In the genomic region with DNA sequence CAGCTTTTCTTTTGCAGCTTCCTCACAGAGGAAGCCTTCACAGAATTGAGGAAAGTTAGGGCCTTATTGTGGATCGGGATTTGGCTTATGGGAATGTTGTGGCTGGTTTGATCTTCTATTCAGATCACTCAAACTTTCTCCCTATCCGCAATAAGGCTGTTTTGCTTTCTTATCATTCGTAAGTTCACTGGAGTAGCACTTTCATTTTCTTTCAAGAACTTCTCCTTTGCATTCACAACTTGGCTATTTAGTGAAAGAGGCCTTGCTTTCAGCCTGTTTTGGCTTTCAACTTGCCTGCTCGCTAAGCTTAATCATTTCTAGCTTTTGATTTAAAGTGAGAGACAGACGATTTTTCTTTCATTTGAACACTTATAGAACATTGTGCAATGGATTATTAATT, we compare ENCODE assay signal across 10 cellular contexts.
DNase-seq lines count a peak whose midpoint lies in the region; ATAC-seq and TF ChIP-seq lines count a peak whose summit lies in the region.
"Had no signal": no experiment of that assay in that cellular context is flagged by ENCODE, and none has a peak within 500 bp of the region (broad histone marks: within the 10 kb centered on the region; RNA-seq: fewer than 3 reads in every experiment).

No MANE protein-coding gene starts in this region.

- H3K27ac Mint-ChIP-seq in CD14-positive monocyte = peak overlapping the region in 4 of 7 donors; percentile 30 to 69 (median 62)
- H3K27ac Mint-ChIP-seq in activated naive CD8-positive, alpha-beta T cell = peak overlapping the region; percentile 35

- H3K9me3 ChIP-seq in heart right ventricle (peaks cover 0 to 8% (median 0%) of the 10 kb centered on the region in 11 donors), colonic mucosa (no peaks in the 10 kb centered on the region)

- H3K27me3 ChIP-seq in heart right ventricle = no peaks in the 10 kb centered on the region
- H3K27me3 ChIP-seq in colonic mucosa = no peaks in the 10 kb centered on the region
- H3K27me3 ChIP-seq: dorsolateral prefrontal cortex had no signal

- WGBS in heart right ventricle, 2 donors = 54 to 63% methylated on average over 5 of the region's 5 CpGs

- no peak for DNase-seq in CD14-positive monocyte (ENCODE audit: low spot score)
- DNase-seq in heart right ventricle = no peak
- DNase-seq in HuH-7 (ENCODE audit: low spot score) = no peak
- no peak for DNase-seq in colonic mucosa
- no peak for DNase-seq in NK-92 (lab: John Stamatoyannopoulos, UW; ENCODE audit: unreplicated experiment)
- DNase-seq: dorsolateral prefrontal cortex had no signal

- H3K36me3 Mint-ChIP-seq in CD14-positive monocyte = no peaks in the 10 kb centered on the region
- no peaks in the 10 kb centered on the region for H3K36me3 Mint-ChIP-seq in activated naive CD8-positive, alpha-beta T cell

- ATAC-seq in GM19043 (IDR thresholded peaks at IDR 0.05; ENCODE audit: low read depth, unreplicated experiment) = peak; percentile 70
- peak; percentile 77 for ATAC-seq in HG03066 (IDR thresholded peaks at IDR 0.05; ENCODE audit: low read depth, unreplicated experiment)
- no peak for ATAC-seq in heart right ventricle

- peaks cover 5% of the 10 kb centered on the region for H3K4me1 Mint-ChIP-seq in CD14-positive monocyte
- peaks cover 4% of the 10 kb centered on the region for H3K4me1 Mint-ChIP-seq in activated naive CD8-positive, alpha-beta T cell (ENCODE audit: low read depth)
- H3K4me1 Mint-ChIP-seq: neural crest cell had no signal

- no peaks in the 10 kb centered on the region for H3K27me3 Mint-ChIP-seq in CD14-positive monocyte (ENCODE audit: low read depth in 3 of 3)
- no peaks in the 10 kb centered on the region for H3K27me3 Mint-ChIP-seq in activated naive CD8-positive, alpha-beta T cell

- H3K27ac ChIP-seq in heart right ventricle = peak overlapping the region in 1 of 10 donors; percentile 8
- H3K27ac ChIP-seq in colonic mucosa = no peak overlapping the region

- no peak overlapping the region for H3K4me3 ChIP-seq in heart right ventricle
- H3K4me3 ChIP-seq in colonic mucosa = no peak overlapping the region

- peak overlapping the region; percentile 21 to 76 for H3K4me3 Mint-ChIP-seq in CD14-positive monocyte
- peak overlapping the region; percentile 68 for H3K4me3 Mint-ChIP-seq in activated naive CD8-positive, alpha-beta T cell
- H3K4me3 Mint-ChIP-seq: neural crest cell had no signal

- peaks cover 0 to 6% (median 2%) of the 10 kb centered on the region in 7 donors for H3K9me3 Mint-ChIP-seq in CD14-positive monocyte
- no peaks in the 10 kb centered on the region for H3K9me3 Mint-ChIP-seq in activated naive CD8-positive, alpha-beta T cell (ENCODE audit: low read depth)
- H3K9me3 Mint-ChIP-seq: neural crest cell had no signal

- H3K9ac ChIP-seq in colonic mucosa (ENCODE audit: low read depth in 2 of 2, low read length in 2 of 2) = no peak overlapping the region

- no peaks in the 10 kb centered on the region for H3K36me3 ChIP-seq in heart right ventricle
- no peaks in the 10 kb centered on the region for H3K36me3 ChIP-seq in colonic mucosa

- H3K4me1 ChIP-seq in heart right ventricle (no peaks in the 10 kb centered on the region), colonic mucosa (no peaks in the 10 kb centered on the region)

- intact Hi-C loops in CD14-positive monocyte (cut with micrococcal nuclease) (no loop called here), heart right ventricle (cut with DNase I) (no loop called here), colonic mucosa (cut with DNase I) (no loop called here)

- TF ChIP-seq CTCF in CD14-positive monocyte (IDR thresholded peaks at IDR 0.05) (no peak), heart right ventricle (IDR thresholded peaks at IDR 0.05) (no peak), colonic mucosa (IDR thresholded peaks at IDR 0.05) (no peak)

Comparison
In these comparisons a context has a peak if more than half of its experiments do, and no peak if none do; other contexts are left out.
1. ATAC-seq: peak in GM19043 (single experiment) and HG03066 (single experiment); none in heart right ventricle (0 of 8).